8 cellular contexts compared by ENCODE assay signal in genomic region chr6:49463612-49463967, GRCh38. TPM values are rescaled to one million over a fixed set of nuclear protein-coding genes. Genes with fewer than 3 reads are reported as not detected.
DNase-seq lines count a peak whose midpoint lies in the region; ATAC-seq and TF ChIP-seq lines count a peak whose summit lies in the region.

No MANE protein-coding gene starts in this region.

- peak overlapping the region; percentile 99 for H3K4me3 ChIP-seq in astrocyte of the spinal cord (ENCODE audit: low read depth, low read length)
- peak overlapping the region; percentile 85 for H3K4me3 ChIP-seq in mononuclear cell (ENCODE audit: low read length)

- H3K4me1 ChIP-seq in mononuclear cell (ENCODE audit: insufficient read depth, low read length), result peaks cover 26% of the 10 kb centered on the region

- peak; percentile 14 for DNase-seq in NCI-H510A treated with DMSO at 0.1 percent for 48 hours (lab: John Stamatoyannopoulos, UW)
- no peak for DNase-seq in NCI-H510A (lab: John Stamatoyannopoulos, UW)
- no peak for DNase-seq in astrocyte of the spinal cord (ENCODE audit: low read depth, low spot score)
- no peak for DNase-seq in superior temporal gyrus (ENCODE audit: extremely low spot score)
- no peak for DNase-seq in omental fat pad (ENCODE audit: low spot score)

- H3K27me3 ChIP-seq in mononuclear cell (ENCODE audit: insufficient read depth, low read length), result no peaks in the 10 kb centered on the region

- H3K9me3 ChIP-seq in mononuclear cell (ENCODE audit: low read depth, low read length), result no peaks in the 10 kb centered on the region

- in situ Hi-C loops in astrocyte of the spinal cord (cut with HindIII; ENCODE audit: low sequenced_read_pairs), result no loop called here

- TF ChIP-seq CTCF in astrocyte of the spinal cord (IDR thresholded peaks at IDR 0.05; ENCODE audit: low read depth, low read length), result no peak
- TF ChIP-seq CTCF in omental fat pad (IDR thresholded peaks at IDR 0.05), result no peak

- ATAC-seq in HG03439 (IDR thresholded peaks at IDR 0.05; ENCODE audit: unreplicated experiment) (peak; percentile 9), omental fat pad (ENCODE audit: low FRiP score) (no peak), esophagus mucosa (no peak)

RNA-seq across cellular contexts. Expression of gene CENPQ, which starts 0.4 kb away (rescaled TPM):
- total RNA-seq in mononuclear cell, result 1.0 TPM
- 1 to 10 TPM; 1.8 to 6.8 (median 4.5) TPM for total RNA-seq in omental fat pad
- 3.3 TPM for total RNA-seq in esophagus mucosa

RNA-seq across cellular contexts. Expression of gene MMUT, which starts 0.5 kb away (rescaled TPM):
- total RNA-seq in mononuclear cell, result 3.8 TPM
- 10 to 100 TPM; 10.8 to 18.1 (median 15.4) TPM for total RNA-seq in omental fat pad
- total RNA-seq in esophagus mucosa, result 15.3 TPM

RNA-seq across cellular contexts. Expression of gene GLYATL3, which starts 36.1 kb away (rescaled TPM):
- total RNA-seq in mononuclear cell, result not detected
- total RNA-seq in omental fat pad, result not detected
- total RNA-seq in esophagus mucosa, result not detected
